ENCODE assay signal across 24 cellular contexts in the genomic region with DNA sequence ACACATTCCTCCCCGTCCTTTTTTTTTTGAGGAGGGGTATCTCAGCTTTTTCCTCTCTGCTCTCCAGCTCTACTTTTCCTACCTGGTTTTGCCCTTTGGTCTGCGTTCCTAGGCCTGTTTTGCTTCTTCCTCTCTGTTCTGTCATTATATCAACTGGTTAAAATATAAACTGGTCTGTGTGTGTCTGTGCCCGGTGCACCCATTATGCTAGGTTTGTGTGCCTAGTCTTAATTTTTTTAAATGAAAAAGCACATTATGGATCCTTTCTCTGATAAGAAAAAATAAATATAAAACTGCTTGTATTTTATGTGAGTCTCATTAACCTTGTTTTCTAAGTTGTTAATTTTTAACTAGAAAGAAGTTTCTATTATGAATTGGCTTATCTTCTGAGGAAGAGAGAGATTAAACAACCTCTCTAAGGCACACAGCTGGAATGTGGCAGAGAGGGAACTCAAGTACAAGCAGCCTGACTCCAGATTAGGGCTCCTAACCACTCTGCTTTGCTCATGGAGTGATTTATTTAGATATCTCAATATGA. TPM values are rescaled to one million over a fixed set of nuclear protein-coding genes. Genes with fewer than 3 reads are reported as not detected.
A peak's percentile ranks its signal among the peaks of the same experiment; 100 is the strongest.
DNase-seq lines count a peak whose midpoint lies in the region; ATAC-seq and TF ChIP-seq lines count a peak whose summit lies in the region.
"Had no signal": no experiment of that assay in that cellular context is flagged by ENCODE, and none has a peak within 500 bp of the region (broad histone marks: within the 10 kb centered on the region; RNA-seq: fewer than 3 reads in every experiment).

No MANE protein-coding gene starts in this region.

- intact Hi-C loops in stomach (cut with DNase I; ENCODE audit: low total_unique reads) (no loop called here), OCI-LY7 (cut with micrococcal nuclease; ENCODE audit: unreplicated experiment) (no loop called here)

- peak overlapping the region; percentile 7 to 88 for H3K9ac ChIP-seq in liver (ENCODE audit: low read depth in 1 of 2, low read length in 2 of 2)
- H3K9ac ChIP-seq: parathyroid adenoma had no signal

- no peaks in the 10 kb centered on the region for H4K20me1 ChIP-seq in OCI-LY7 (ENCODE audit: insufficient read depth, low read length)

- TF ChIP-seq RAD21 in liver (IDR thresholded peaks at IDR 0.05): peak in 1 of 2 donors; percentile 26

- H3K27me3 ChIP-seq in liver (ENCODE audit: control insufficient read depth in 4 of 4, insufficient read depth in 4 of 4, low read length in 3 of 4) (no peaks in the 10 kb centered on the region), stomach (no peaks in the 10 kb centered on the region)
- H3K27me3 ChIP-seq: tibial artery had no signal

- POLR2A ChIA-PET in OCI-LY7 (lab: Charles Lee): interaction anchor here (0.8 to 1.1 kb wide), 2 partner anchors 10 to 11 kb away, joined by 4 to 6 read pairs; no protein-coding TSS in a partner anchor

- H2AFZ ChIP-seq in OCI-LY7 (ENCODE audit: low read length): no peak overlapping the region
- H2AFZ ChIP-seq: parathyroid adenoma had no signal

- H3K4me1 ChIP-seq in liver (ENCODE audit: control insufficient read depth in 4 of 4, insufficient read depth in 4 of 4, low read length in 3 of 4) (peaks cover 2 to 20% (median 9%) of the 10 kb centered on the region in 4 donors), stomach (peaks cover 0 to 47% (median 13%) of the 10 kb centered on the region in 4 donors), OCI-LY7 (ENCODE audit: insufficient read depth, low read length, poor library complexity, severe bottlenecking) (no peaks in the 10 kb centered on the region)
- H3K4me1 ChIP-seq: parathyroid adenoma, tibial artery had no signal

- no TSS peak for BruUV-seq in OCI-LY7 (replicated peaks; lab: Mats Ljungman, UMichigan)

- TF ChIP-seq POLR2A in stomach (IDR thresholded peaks at IDR 0.05): no peak

- no peak overlapping the region for H3K4me2 ChIP-seq in OCI-LY7 (ENCODE audit: low read length)

- H3K79me2 ChIP-seq in OCI-LY7 (ENCODE audit: insufficient read depth, low read depth, low read length): no peaks in the 10 kb centered on the region
- H3K79me2 ChIP-seq: parathyroid adenoma had no signal

- CTCF ChIA-PET in OCI-LY7 (lab: Charles Lee; ENCODE audit: unreplicated experiment): no interaction called here

- TF ChIP-seq EP300 in stomach (IDR thresholded peaks at IDR 0.05): no peak

- H3K4me3 ChIP-seq in liver (ENCODE audit: low read depth in 1 of 3, low read length in 3 of 3) (peak overlapping the region in 2 of 3 donors; percentile 0 to 18), stomach (peak overlapping the region in 1 of 4 donors; percentile 20), OCI-LY7 (ENCODE audit: low read depth, low read length, poor library complexity, severe bottlenecking) (no peak overlapping the region)
- H3K4me3 ChIP-seq: tibial artery had no signal

- no peaks in the 10 kb centered on the region for H3K9me3 ChIP-seq in liver (ENCODE audit: control insufficient read depth in 4 of 4, low read length in 3 of 4)
- no peaks in the 10 kb centered on the region for H3K9me3 ChIP-seq in stomach
- H3K9me3 ChIP-seq in OCI-LY7 (ENCODE audit: low read length): no peaks in the 10 kb centered on the region
- H3K9me3 ChIP-seq: tibial artery had no signal

- H3K36me3 ChIP-seq in liver (ENCODE audit: control insufficient read depth in 4 of 4, insufficient read depth in 3 of 4, low read depth in 1 of 4, low read length in 3 of 4) (no peaks in the 10 kb centered on the region), stomach (no peaks in the 10 kb centered on the region), OCI-LY7 (ENCODE audit: insufficient read depth, low read length) (no peaks in the 10 kb centered on the region)
- H3K36me3 ChIP-seq: tibial artery had no signal

- peak; percentile 22 for DNase-seq in NCI-H146 (lab: John Stamatoyannopoulos, UW)
- no peak for DNase-seq in NCI-H146 treated with DMSO at 0.1 percent for 48 hours (lab: John Stamatoyannopoulos, UW; ENCODE audit: unreplicated experiment)
- peak; percentile 35 for DNase-seq in stomach
- DNase-seq in DMS 273 treated with DMSO at 0.1 percent for 48 hours (lab: John Stamatoyannopoulos, UW): no peak
- no peak for DNase-seq in OCI-LY7 (ENCODE audit: low spot score)
- DNase-seq: 8988T; activated CD4-positive, CD25-positive, alpha-beta regulatory T cell; activated CD8-positive, alpha-beta memory T cell treated with anti-CD3 and anti-CD28 coated beads, Interleukin-2, amount 10 ng/mL, durations not matched to agents 7 days and 5 days; activated effector memory CD4-positive, alpha-beta T cell treated with Interleukin-2 at 50 U/mL for 16 hours; amniotic stem cell; C1 segment of cervical spinal cord; cerebellar nuclear complex; endodermal cell; hippocampal formation; NCI-H1436; NCI-H2227 treated with DMSO at 0.1 percent for 48 hours; T-helper 2 cell; tibial artery had no signal

- no peak for ATAC-seq in GM21447 (IDR thresholded peaks at IDR 0.05; ENCODE audit: unreplicated experiment)
- ATAC-seq: activated CD8-positive, alpha-beta memory T cell treated with anti-CD3 and anti-CD28 coated beads, Interleukin-2, amount 10 ng/mL, durations not matched to agents 7 days and 5 days; Right ventricle myocardium inferior had no signal

- H3K27ac ChIP-seq in VCaP (peak overlapping the region; percentile 90), liver (ENCODE audit: low read depth in 1 of 2, low read length in 2 of 2) (peak overlapping the region; percentile 73 to 78), stomach (peak overlapping the region; percentile 24 to 75 (median 58)), OCI-LY7 (ENCODE audit: low read depth, low read length, poor library complexity, severe bottlenecking) (no peak overlapping the region)
- H3K27ac ChIP-seq: parathyroid adenoma, tibial artery had no signal

- WGBS in liver: 17% methylated on average over 3 of the region's 3 CpGs
- 17 to 37% (median 30%) methylated on average over 3 of the region's 3 CpGs for WGBS in stomach, 5 donors

- no peaks in the 10 kb centered on the region for H3K9me2 ChIP-seq in OCI-LY7 (ENCODE audit: insufficient read depth, low read length)

- TF ChIP-seq CTCF in VCaP (conservative IDR thresholded peaks at IDR 0.05) (no peak), liver (IDR thresholded peaks at IDR 0.05; ENCODE audit: low read depth, low read length, missing input control) (no peak), stomach (IDR thresholded peaks at IDR 0.05) (no peak), OCI-LY7 (conservative IDR thresholded peaks at IDR 0.05; ENCODE audit: low read length) (no peak)

TF ChIP-seq in liver, 16 proteins besides CTCF, POLR2A, EP300 and RAD21:
- TF ChIP-seq HNF4G (IDR thresholded peaks at IDR 0.05) (peak; percentile 30), EGR1 (IDR thresholded peaks at IDR 0.05; ENCODE audit: low read depth in 2 of 2) (no peak), JUND (IDR thresholded peaks at IDR 0.05) (no peak), RXRA (IDR thresholded peaks at IDR 0.05) (peak; percentile 38 to 41), HNF4A (conservative IDR thresholded peaks at IDR 0.05) (peak; percentile 70 to 74), TAF1 (conservative IDR thresholded peaks at IDR 0.05) (peak; percentile 55), SP1 (IDR thresholded peaks at IDR 0.05) (peak; percentile 69), YY1 (IDR thresholded peaks at IDR 0.05) (peak; percentile 76)
- TF ChIP-seq, protein P1, sequence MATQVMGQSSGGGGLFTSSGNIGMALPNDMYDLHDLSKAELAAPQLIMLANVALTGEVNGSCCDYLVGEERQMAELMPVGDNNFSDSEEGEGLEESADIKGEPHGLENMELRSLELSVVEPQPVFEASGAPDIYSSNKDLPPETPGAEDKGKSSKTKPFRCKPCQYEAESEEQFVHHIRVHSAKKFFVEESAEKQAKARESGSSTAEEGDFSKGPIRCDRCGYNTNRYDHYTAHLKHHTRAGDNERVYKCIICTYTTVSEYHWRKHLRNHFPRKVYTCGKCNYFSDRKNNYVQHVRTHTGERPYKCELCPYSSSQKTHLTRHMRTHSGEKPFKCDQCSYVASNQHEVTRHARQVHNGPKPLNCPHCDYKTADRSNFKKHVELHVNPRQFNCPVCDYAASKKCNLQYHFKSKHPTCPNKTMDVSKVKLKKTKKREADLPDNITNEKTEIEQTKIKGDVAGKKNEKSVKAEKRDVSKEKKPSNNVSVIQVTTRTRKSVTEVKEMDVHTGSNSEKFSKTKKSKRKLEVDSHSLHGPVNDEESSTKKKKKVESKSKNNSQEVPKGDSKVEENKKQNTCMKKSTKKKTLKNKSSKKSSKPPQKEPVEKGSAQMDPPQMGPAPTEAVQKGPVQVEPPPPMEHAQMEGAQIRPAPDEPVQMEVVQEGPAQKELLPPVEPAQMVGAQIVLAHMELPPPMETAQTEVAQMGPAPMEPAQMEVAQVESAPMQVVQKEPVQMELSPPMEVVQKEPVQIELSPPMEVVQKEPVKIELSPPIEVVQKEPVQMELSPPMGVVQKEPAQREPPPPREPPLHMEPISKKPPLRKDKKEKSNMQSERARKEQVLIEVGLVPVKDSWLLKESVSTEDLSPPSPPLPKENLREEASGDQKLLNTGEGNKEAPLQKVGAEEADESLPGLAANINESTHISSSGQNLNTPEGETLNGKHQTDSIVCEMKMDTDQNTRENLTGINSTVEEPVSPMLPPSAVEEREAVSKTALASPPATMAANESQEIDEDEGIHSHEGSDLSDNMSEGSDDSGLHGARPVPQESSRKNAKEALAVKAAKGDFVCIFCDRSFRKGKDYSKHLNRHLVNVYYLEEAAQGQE (IDR thresholded peaks at IDR 0.05): peak; percentile 88

RNA-seq across cellular contexts. Expression of a gene that starts 17.4 kb away (rescaled TPM):
- total RNA-seq in liver: 1 to 10 TPM; 1.7 to 2.9 TPM
- 1 to 10 TPM in 1 of 2 donors, under 1 TPM in 1; 0.54 to 3.3 TPM for polyA plus RNA-seq in liver
- 10 to 100 TPM in 2 of 5 donors, 1 to 10 TPM in 2, not detected in 1; 1.3 to 54.3 (median 13.0) TPM for total RNA-seq in stomach
- polyA plus RNA-seq in stomach: 1 to 10 TPM; 1.5 to 5.3 (median 1.5) TPM
- not detected in 2 replicates for total RNA-seq in OCI-LY7 (2014; rRNA removed; shearing (Covaris generic))
- not detected in 2 replicates for total RNA-seq in OCI-LY7 (2022)
- total RNA-seq: activated CD8-positive, alpha-beta memory T cell treated with anti-CD3 and anti-CD28 coated beads, Interleukin-2, amount 10 ng/mL, durations not matched to agents 7 days and 5 days; endodermal cell; LHCN-M2 had no signal

Comparison
In these comparisons a context has a peak if more than half of its experiments do, and no peak if none do; other contexts are left out.
1. DNase-seq: peak in NCI-H146 (single experiment) and stomach (single experiment); none in NCI-H146 treated with DMSO at 0.1 percent for 48 hours (single experiment), DMS 273 treated with DMSO at 0.1 percent for 48 hours (single experiment) and OCI-LY7 (single experiment).